Comparison of ENCODE assay signal across 8 cellular contexts in the genomic region with DNA sequence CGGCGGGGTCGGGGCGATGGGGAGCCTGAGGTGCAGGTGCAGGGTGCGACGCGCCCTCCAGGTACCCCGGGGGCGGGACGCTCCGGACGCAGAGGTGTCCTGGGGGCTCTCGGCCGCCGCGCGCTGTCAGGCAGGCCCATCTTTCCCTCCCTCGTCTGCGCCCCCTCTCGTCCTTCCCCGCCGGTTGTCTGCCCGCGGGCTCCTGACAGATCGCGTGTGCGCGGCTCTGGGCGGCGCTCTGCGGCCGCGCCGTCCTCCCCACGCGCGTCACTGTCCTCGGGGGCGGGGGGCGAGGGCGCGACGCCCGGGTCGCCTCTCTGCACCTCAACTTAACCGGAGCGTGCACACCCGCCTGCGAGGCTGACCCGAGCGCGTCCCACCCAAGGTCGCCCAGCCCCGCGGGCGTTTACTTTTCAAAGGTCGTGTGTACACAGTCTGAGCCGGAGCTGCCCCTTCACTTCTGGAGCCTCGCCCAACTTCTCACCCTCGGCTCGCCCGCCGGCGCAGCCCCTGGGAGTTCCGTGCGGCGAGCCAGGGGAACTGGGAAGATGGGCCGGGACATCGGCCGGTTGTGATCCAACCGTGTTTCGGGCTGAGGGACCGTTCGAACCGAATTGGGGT. TPM values are rescaled to one million over a fixed set of nuclear protein-coding genes. Genes with fewer than 3 reads are reported as not detected.
DNase-seq lines count a peak whose midpoint lies in the region; ATAC-seq lines count a peak whose summit lies in the region.

No MANE protein-coding gene starts in this region.

- peak overlapping the region; percentile 86 for H3K27ac Mint-ChIP-seq in activated CD4-positive, alpha-beta T cell treated with anti-CD3 and anti-CD28 coated beads, Interleukin-2, amount 10 ng/mL, durations not matched to agents 7 days and 5 days
- no peak overlapping the region for H3K27ac Mint-ChIP-seq in memory B cell

- H3K36me3 Mint-ChIP-seq in activated CD4-positive, alpha-beta T cell treated with anti-CD3 and anti-CD28 coated beads, Interleukin-2, amount 10 ng/mL, durations not matched to agents 7 days and 5 days (ENCODE audit: low read depth): no peaks in the 10 kb centered on the region
- H3K36me3 Mint-ChIP-seq in memory B cell: no peaks in the 10 kb centered on the region

- CTCF ChIA-PET in activated CD4-positive, alpha-beta T cell treated with anti-CD3 and anti-CD28 coated beads, Interleukin-2, amount 10 ng/mL, durations not matched to agents 7 days and 5 days (lab: Charles Lee): interaction anchor here (0.6 to 1.6 kb wide), 7 partner anchors 8 to 107 kb away, joined by 3 to 5 read pairs (median 3); a partner anchor contains a TSS

- H3K4me1 Mint-ChIP-seq in activated CD4-positive, alpha-beta T cell treated with anti-CD3 and anti-CD28 coated beads, Interleukin-2, amount 10 ng/mL, durations not matched to agents 7 days and 5 days: peaks cover 44% of the 10 kb centered on the region
- H3K4me1 Mint-ChIP-seq in memory B cell: peaks cover 21% of the 10 kb centered on the region

- ATAC-seq in HG02840 (IDR thresholded peaks at IDR 0.05; ENCODE audit: low FRiP score, unreplicated experiment) (peak; percentile 30), memory B cell (ENCODE audit: low read depth) (peak; percentile 43)

- POLR2A ChIA-PET in activated CD4-positive, alpha-beta T cell treated with anti-CD3 and anti-CD28 coated beads, Interleukin-2, amount 10 ng/mL, durations not matched to agents 7 days and 5 days (lab: Charles Lee): no interaction called here

- peak; percentile 21 to 41 for DNase-seq in activated CD8-positive, alpha-beta memory T cell treated with anti-CD3 and anti-CD28 coated beads for 1 hour (ENCODE audit: extremely low read depth in 1 of 2, low read depth in 1 of 2)
- no peak for DNase-seq in activated CD8-positive, alpha-beta memory T cell treated with anti-CD3 and anti-CD28 coated beads for 24 hours
- DNase-seq in NCI-H146 treated with DMSO at 0.1 percent for 48 hours (lab: John Stamatoyannopoulos, UW; ENCODE audit: unreplicated experiment) (peak; percentile 49), ecto neural progenitor cell (ENCODE audit: low spot score) (peak; percentile 89), memory B cell (ENCODE audit: low spot score in 2 of 2) (no peak)
- peak; percentile 62 for DNase-seq in activated CD4-positive, alpha-beta T cell treated with anti-CD3 and anti-CD28 coated beads, Interleukin-2, amount 10 ng/mL, durations not matched to agents 7 days and 5 days
- DNase-seq in stimulated activated CD8-positive, alpha-beta memory T cell treated with anti-CD3 and anti-CD28 coated beads, Interleukin-12 subunit alpha, Interleukin-12 subunit beta, amount 100 ng/mL, for 4 hours (ENCODE audit: low read depth): peak; percentile 45

- H3K27me3 Mint-ChIP-seq in activated CD4-positive, alpha-beta T cell treated with anti-CD3 and anti-CD28 coated beads, Interleukin-2, amount 10 ng/mL, durations not matched to agents 7 days and 5 days: peaks cover 4% of the 10 kb centered on the region
- no peaks in the 10 kb centered on the region for H3K27me3 Mint-ChIP-seq in memory B cell

- no peaks in the 10 kb centered on the region for H3K9me3 Mint-ChIP-seq in activated CD4-positive, alpha-beta T cell treated with anti-CD3 and anti-CD28 coated beads, Interleukin-2, amount 10 ng/mL, durations not matched to agents 7 days and 5 days
- no peaks in the 10 kb centered on the region for H3K9me3 Mint-ChIP-seq in memory B cell

- H3K4me3 Mint-ChIP-seq in activated CD4-positive, alpha-beta T cell treated with anti-CD3 and anti-CD28 coated beads, Interleukin-2, amount 10 ng/mL, durations not matched to agents 7 days and 5 days: peak overlapping the region; percentile 81
- peak overlapping the region; percentile 87 for H3K4me3 Mint-ChIP-seq in memory B cell

RNA-seq across cellular contexts. Expression of a gene that starts 0.5 kb away (rescaled TPM):
- 10 to 100 TPM; 25.4 to 29.7 TPM for total RNA-seq in activated CD4-positive, alpha-beta T cell treated with anti-CD3 and anti-CD28 coated beads, Interleukin-2, amount 10 ng/mL, durations not matched to agents 7 days and 5 days

Comparison
In these comparisons a context has a peak if more than half of its experiments do, and no peak if none do; other contexts are left out.
1. DNase-seq: peak in activated CD8-positive, alpha-beta memory T cell treated with anti-CD3 and anti-CD28 coated beads for 1 hour (2 of 2), NCI-H146 treated with DMSO at 0.1 percent for 48 hours (single experiment), activated CD4-positive, alpha-beta T cell treated with anti-CD3 and anti-CD28 coated beads, Interleukin-2, amount 10 ng/mL, durations not matched to agents 7 days and 5 days (single experiment), ecto neural progenitor cell (single experiment) and stimulated activated CD8-positive, alpha-beta memory T cell treated with anti-CD3 and anti-CD28 coated beads, Interleukin-12 subunit alpha, Interleukin-12 subunit beta, amount 100 ng/mL, for 4 hours (single experiment); none in activated CD8-positive, alpha-beta memory T cell treated with anti-CD3 and anti-CD28 coated beads for 24 hours (single experiment) and memory B cell (0 of 2).